ENCODE assay signal across 11 cellular contexts in the genomic region with DNA sequence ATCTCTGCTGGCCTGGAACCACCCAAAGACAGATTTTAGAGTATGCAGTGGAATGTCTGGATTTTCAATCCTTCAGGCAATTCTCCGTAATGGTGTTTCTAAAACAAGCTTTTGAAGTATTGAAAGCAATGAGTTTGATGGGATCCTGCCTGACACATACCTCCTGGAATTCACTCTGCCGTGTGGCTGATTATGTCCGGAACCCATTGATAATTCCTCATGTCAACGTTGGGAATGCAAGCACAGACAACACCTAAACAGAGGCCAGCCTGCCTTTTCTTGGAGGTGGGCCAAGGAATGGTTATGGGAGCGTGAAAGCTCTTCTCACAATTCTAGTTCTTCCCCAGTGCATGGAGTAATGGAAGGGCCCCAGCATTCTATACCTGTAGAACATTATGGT.
A peak's percentile ranks its signal among the peaks of the same experiment; 100 is the strongest.
DNase-seq lines count a peak whose midpoint lies in the region; TF ChIP-seq lines count a peak whose summit lies in the region.
"Had no signal": no experiment of that assay in that cellular context is flagged by ENCODE, and none has a peak within 500 bp of the region (broad histone marks: within the 10 kb centered on the region; RNA-seq: fewer than 3 reads in every experiment).

No MANE protein-coding gene starts in this region.

- peak; percentile 16 for DNase-seq in NCI-H2029 (lab: John Stamatoyannopoulos, UW)
- DNase-seq in NCI-H2029 treated with DMSO at 0.1 percent for 48 hours (lab: John Stamatoyannopoulos, UW): no peak
- DNase-seq in NCI-H1105 treated with DMSO at 0.1 percent for 48 hours (lab: John Stamatoyannopoulos, UW): peak; percentile 70
- DNase-seq in choroid plexus epithelial cell (ENCODE audit: low read depth): peak; percentile 23
- DNase-seq in ascending aorta (ENCODE audit: low spot score in 2 of 2): no peak
- no peak for DNase-seq in NCI-H1436 (lab: John Stamatoyannopoulos, UW)
- no peak for DNase-seq in stomach
- DNase-seq: 8988T, body of pancreas had no signal

- no peak for TF ChIP-seq POLR2A in stomach (IDR thresholded peaks at IDR 0.05)

- 54 to 64% (median 59%) methylated on average over 5 of the region's 5 CpGs for WGBS in stomach, 5 donors

- H3K9me3 ChIP-seq in ascending aorta (no peaks in the 10 kb centered on the region), stomach (no peaks in the 10 kb centered on the region)
- H3K9me3 ChIP-seq: body of pancreas had no signal

- H3K36me3 Mint-ChIP-seq in nephron (ENCODE audit: low read depth): no peaks in the 10 kb centered on the region

- H3K27ac ChIP-seq in ascending aorta: no peak overlapping the region
- no peak overlapping the region for H3K27ac ChIP-seq in stomach

- no peaks in the 10 kb centered on the region for H3K4me1 ChIP-seq in ascending aorta
- H3K4me1 ChIP-seq in stomach: peaks cover 7 to 27% (median 18%) of the 10 kb centered on the region in 4 donors

- H3K4me3 ChIP-seq in choroid plexus epithelial cell (ENCODE audit: low read depth, low read length): no peak overlapping the region
- H3K4me3 ChIP-seq in ascending aorta: no peak overlapping the region
- no peak overlapping the region for H3K4me3 ChIP-seq in stomach
- H3K4me3 ChIP-seq: body of pancreas, skin epidermis had no signal

- peaks cover 6% of the 10 kb centered on the region for H3K4me1 Mint-ChIP-seq in nephron

- peak overlapping the region; percentile 66 to 88 (median 67) for H3K27ac Mint-ChIP-seq in nephron

- no peaks in the 10 kb centered on the region for H3K36me3 ChIP-seq in ascending aorta
- H3K36me3 ChIP-seq in stomach: no peaks in the 10 kb centered on the region

- TF ChIP-seq CTCF in choroid plexus epithelial cell (conservative IDR thresholded peaks at IDR 0.05; ENCODE audit: low read depth, low read length) (no peak), nephron (IDR thresholded peaks at IDR 0.05; ENCODE audit: unreplicated experiment in 3 of 3) (no peak), ascending aorta (IDR thresholded peaks at IDR 0.05) (no peak), stomach (IDR thresholded peaks at IDR 0.05) (no peak)

- no peaks in the 10 kb centered on the region for H3K9me3 Mint-ChIP-seq in nephron

- H3K27me3 ChIP-seq in ascending aorta: no peaks in the 10 kb centered on the region
- no peaks in the 10 kb centered on the region for H3K27me3 ChIP-seq in stomach
- H3K27me3 ChIP-seq: body of pancreas had no signal

- peaks cover 3% of the 10 kb centered on the region for H3K27me3 Mint-ChIP-seq in nephron (ENCODE audit: low read depth)

- H3K4me3 Mint-ChIP-seq in nephron: no peak overlapping the region

- intact Hi-C loops in ascending aorta (cut with DNase I) (no loop called here), stomach (cut with DNase I; ENCODE audit: low total_unique reads) (no loop called here)

- TF ChIP-seq EP300 in stomach (IDR thresholded peaks at IDR 0.05): no peak

Comparison
In these comparisons a context has a peak if more than half of its experiments do, and no peak if none do; other contexts are left out.
1. DNase-seq: peak in NCI-H2029 (single experiment), NCI-H1105 treated with DMSO at 0.1 percent for 48 hours (single experiment) and choroid plexus epithelial cell (single experiment); none in NCI-H2029 treated with DMSO at 0.1 percent for 48 hours (single experiment), ascending aorta (0 of 2), NCI-H1436 (single experiment) and stomach (single experiment).